In the genomic region with DNA sequence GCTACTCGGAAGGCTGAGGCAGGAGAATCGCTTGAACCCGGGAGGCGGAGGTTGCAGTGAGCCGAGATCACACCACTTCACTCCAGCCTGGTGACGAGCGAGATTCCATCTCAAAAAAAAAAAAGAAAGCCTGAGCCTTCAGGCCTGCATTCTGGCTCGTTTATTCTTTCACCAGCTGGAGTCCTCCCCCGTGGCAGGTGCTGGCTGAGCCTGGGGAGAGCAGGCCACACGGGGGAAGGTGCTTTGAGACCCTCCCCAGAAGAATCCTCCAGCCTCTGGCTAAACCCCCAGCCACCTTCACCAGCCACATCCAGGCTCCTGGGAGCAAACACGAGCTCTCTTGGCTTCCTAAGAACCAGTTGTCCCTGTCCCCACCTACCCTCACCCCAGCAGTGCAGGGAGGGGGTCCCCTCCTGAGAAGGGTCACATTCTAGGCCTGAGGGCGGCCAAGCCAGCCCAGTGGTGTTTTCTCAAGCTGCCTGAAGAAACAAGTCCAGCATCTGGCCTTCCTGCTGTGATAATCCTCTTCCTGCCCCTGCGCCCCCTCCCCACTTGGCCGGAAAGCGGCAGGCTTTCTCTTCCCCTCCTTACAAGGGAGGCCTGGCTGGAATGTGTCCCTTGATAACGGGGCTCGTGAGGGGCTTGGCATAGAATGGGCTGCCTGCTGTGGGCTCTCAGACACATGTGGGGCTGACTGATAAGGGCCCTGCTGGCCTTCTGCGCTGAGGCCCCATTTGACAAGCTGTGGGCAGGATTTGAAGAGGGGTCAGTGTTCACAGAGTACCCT, we compare ENCODE assay signal across 1 cellular context.
TF ChIP-seq lines count a peak whose summit lies in the region.

No MANE protein-coding gene starts in this region.

TF ChIP-seq in K562, 482 proteins besides CTCF, POLR2A, EP300 and RAD21 (continued from another document and continues in another):
- TF ChIP-seq ZBTB40 (IDR thresholded peaks at IDR 0.05) (peak; percentile 96), ZBTB40 (CRISPR knock-in tag; IDR thresholded peaks at IDR 0.05) (no peak), SAFB2 (IDR thresholded peaks at IDR 0.05; ENCODE audit: borderline replicate concordance, low read depth, low read length, severe bottlenecking) (no peak), E2F1 (CRISPR knock-in tag; IDR thresholded peaks at IDR 0.05) (no peak), ZBTB17 (CRISPR knock-in tag; IDR thresholded peaks at IDR 0.05) (peak; percentile 74; the same call in 1 of the 2 replicates), KLF10 (CRISPR knock-in tag; IDR thresholded peaks at IDR 0.05) (no peak), RERE (CRISPR knock-in tag; IDR thresholded peaks at IDR 0.05; ENCODE audit: borderline replicate concordance) (no peak; the same call in 1 of the 2 replicates), TRIM24 (IDR thresholded peaks at IDR 0.05) (peak; percentile 97 to 99), CBFB (CRISPR knock-in tag; IDR thresholded peaks at IDR 0.05) (no peak), SMARCA5 (IDR thresholded peaks at IDR 0.05) (no peak), RHOXF2B (CRISPR knock-in tag; conservative IDR thresholded peaks at IDR 0.05) (no peak), ZNF263 (CRISPR knock-in tag; IDR thresholded peaks at IDR 0.05; ENCODE audit: borderline replicate concordance) (peak; percentile 47; the same call in 1 of the 2 replicates), CBX2 (IDR thresholded peaks at IDR 0.05; ENCODE audit: insufficient read depth, low read length, poor library complexity, severe bottlenecking) (no peak), ZBED1 (IDR thresholded peaks at IDR 0.05) (peak; percentile 74; the same call in 1 of the 2 replicates), ZBTB11 (CRISPR knock-in tag; IDR thresholded peaks at IDR 0.05) (peak in 2 of 3 experiments; percentile 90 to 98; a peak in 4 of 6 replicates), NCOA1 (IDR thresholded peaks at IDR 0.05; ENCODE audit: low read depth) (peak; percentile 95), SPI1 (IDR thresholded peaks at IDR 0.05; ENCODE audit: borderline replicate concordance, low read depth, low read length) (no peak), MLLT1 (IDR thresholded peaks at IDR 0.05) (peak in 1 of 2 experiments; percentile 69; a peak in 1 of 4 replicates), ILF3 (IDR thresholded peaks at IDR 0.05; ENCODE audit: borderline replicate concordance) (no peak), E2F3 (CRISPR knock-in tag; IDR thresholded peaks at IDR 0.05) (no peak), CBFA2T2 (conservative IDR thresholded peaks at IDR 0.05) (peak; percentile 99)
- TF ChIP-seq, protein P1, sequence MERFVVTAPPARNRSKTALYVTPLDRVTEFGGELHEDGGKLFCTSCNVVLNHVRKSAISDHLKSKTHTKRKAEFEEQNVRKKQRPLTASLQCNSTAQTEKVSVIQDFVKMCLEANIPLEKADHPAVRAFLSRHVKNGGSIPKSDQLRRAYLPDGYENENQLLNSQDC (CRISPR knock-in tag; IDR thresholded peaks at IDR 0.05): no peak
- TF ChIP-seq, protein P2, sequence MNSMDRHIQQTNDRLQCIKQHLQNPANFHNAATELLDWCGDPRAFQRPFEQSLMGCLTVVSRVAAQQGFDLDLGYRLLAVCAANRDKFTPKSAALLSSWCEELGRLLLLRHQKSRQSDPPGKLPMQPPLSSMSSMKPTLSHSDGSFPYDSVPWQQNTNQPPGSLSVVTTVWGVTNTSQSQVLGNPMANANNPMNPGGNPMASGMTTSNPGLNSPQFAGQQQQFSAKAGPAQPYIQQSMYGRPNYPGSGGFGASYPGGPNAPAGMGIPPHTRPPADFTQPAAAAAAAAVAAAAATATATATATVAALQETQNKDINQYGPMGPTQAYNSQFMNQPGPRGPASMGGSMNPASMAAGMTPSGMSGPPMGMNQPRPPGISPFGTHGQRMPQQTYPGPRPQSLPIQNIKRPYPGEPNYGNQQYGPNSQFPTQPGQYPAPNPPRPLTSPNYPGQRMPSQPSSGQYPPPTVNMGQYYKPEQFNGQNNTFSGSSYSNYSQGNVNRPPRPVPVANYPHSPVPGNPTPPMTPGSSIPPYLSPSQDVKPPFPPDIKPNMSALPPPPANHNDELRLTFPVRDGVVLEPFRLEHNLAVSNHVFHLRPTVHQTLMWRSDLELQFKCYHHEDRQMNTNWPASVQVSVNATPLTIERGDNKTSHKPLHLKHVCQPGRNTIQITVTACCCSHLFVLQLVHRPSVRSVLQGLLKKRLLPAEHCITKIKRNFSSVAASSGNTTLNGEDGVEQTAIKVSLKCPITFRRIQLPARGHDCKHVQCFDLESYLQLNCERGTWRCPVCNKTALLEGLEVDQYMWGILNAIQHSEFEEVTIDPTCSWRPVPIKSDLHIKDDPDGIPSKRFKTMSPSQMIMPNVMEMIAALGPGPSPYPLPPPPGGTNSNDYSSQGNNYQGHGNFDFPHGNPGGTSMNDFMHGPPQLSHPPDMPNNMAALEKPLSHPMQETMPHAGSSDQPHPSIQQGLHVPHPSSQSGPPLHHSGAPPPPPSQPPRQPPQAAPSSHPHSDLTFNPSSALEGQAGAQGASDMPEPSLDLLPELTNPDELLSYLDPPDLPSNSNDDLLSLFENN (IDR thresholded peaks at IDR 0.05; ENCODE audit: low read depth in 2 of 2, low read length in 2 of 2): peak in 1 of 2 experiments; percentile 96; a peak in 2 of 4 replicates
